ENCODE assay signal across 1 cellular context in the genomic region with DNA sequence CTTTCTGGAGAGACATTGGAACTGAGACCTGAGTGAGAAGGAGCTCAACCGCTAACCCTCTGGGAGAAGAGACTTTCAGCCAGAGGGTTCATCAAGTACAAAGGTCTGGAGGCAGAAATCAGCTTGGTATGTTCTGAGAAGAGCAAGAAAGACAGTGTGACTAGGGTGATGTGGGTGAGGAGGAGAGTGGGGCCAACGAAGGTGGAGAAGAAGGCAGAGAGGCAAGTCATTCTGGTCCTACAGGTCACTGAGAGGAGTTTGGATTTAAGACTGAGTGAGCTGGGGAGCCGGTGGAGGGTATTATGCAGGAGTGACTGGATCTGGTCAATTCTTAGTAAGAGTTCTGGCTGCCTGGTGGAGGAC.
TF ChIP-seq lines count a peak whose summit lies in the region.

No MANE protein-coding gene starts in this region.

TF ChIP-seq in H1, 55 proteins besides CTCF, POLR2A, EP300 and RAD21:
- TF ChIP-seq CHD2 (IDR thresholded peaks at IDR 0.05; ENCODE audit: low read length) (no peak), SUZ12 (IDR thresholded peaks at IDR 0.05; ENCODE audit: low read length) (no peak), KDM5A (IDR thresholded peaks at IDR 0.05; ENCODE audit: low read length) (no peak), CEBPB (IDR thresholded peaks at IDR 0.05; ENCODE audit: low read depth, low read length) (no peak), GTF2F1 (IDR thresholded peaks at IDR 0.05; ENCODE audit: borderline replicate concordance, low read depth, low read length) (no peak), NRF1 (IDR thresholded peaks at IDR 0.05; ENCODE audit: low read depth, low read length) (no peak), PHF8 (conservative IDR thresholded peaks at IDR 0.05; ENCODE audit: low read depth, low read length) (no peak), TAF7 (optimal IDR thresholded peaks at IDR 0.05; ENCODE audit: borderline replicate concordance, low read depth, low read length) (no peak), KDM4A (IDR thresholded peaks at IDR 0.05; ENCODE audit: low read depth, low read length, severe bottlenecking) (no peak), BCL11A (IDR thresholded peaks at IDR 0.05; ENCODE audit: low read depth in 2 of 2, low read length in 2 of 2) (no peak), SP4 (IDR thresholded peaks at IDR 0.05; ENCODE audit: low read length) (no peak), SP2 (IDR thresholded peaks at IDR 0.05; ENCODE audit: low read length) (no peak), CHD1 (IDR thresholded peaks at IDR 0.05; ENCODE audit: low read depth, low read length) (no peak)
